Comparison of ENCODE assay signal across 8 cellular contexts in the genomic region with DNA sequence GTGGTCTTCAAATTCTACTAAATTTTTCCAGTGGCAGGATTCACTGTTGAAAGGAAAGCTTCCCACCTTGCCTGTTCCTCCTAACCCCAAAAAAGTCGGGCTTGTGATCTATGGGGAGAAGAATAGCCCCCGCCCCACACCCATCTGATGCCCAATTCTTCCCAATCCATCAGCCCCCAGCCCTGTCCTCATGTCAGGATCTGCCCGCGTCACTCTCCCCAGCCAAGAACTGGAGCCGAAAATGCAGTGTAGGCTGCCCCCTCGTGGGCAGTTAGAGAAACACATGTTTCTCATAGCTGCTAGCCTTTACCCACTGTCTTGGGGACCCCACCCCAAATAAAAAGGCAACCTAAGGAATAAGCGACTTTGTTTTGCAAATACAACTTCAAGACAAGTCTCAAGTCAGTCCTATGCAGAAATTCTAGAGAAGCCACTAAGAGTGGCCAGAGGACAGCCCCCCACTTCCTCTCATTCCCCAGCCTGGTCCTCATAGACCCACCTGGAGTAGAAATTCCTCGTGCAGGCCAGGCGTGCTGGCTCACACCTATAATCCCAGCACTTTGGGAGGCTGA. TPM values are rescaled to one million over a fixed set of nuclear protein-coding genes. Genes with fewer than 3 reads are reported as not detected.
DNase-seq lines count a peak whose midpoint lies in the region; ATAC-seq and TF ChIP-seq lines count a peak whose summit lies in the region.

No MANE protein-coding gene starts in this region.

- H3K79me2 ChIP-seq in DND-41 (ENCODE audit: insufficient read depth, low read length), result no peaks in the 10 kb centered on the region

- H3K36me3 ChIP-seq in DND-41 (ENCODE audit: insufficient read depth, low read length) (no peaks in the 10 kb centered on the region), HUES64 (ENCODE audit: insufficient read depth, low read length) (no peaks in the 10 kb centered on the region), adrenal gland (replicated peaks in 1 of 2) (no peaks in the 10 kb centered on the region), left ventricle myocardium inferior (no peaks in the 10 kb centered on the region), sigmoid colon (no peaks in the 10 kb centered on the region)

- peak overlapping the region; percentile 34; the same call in 1 of the 2 replicates for H3K4me2 ChIP-seq in DND-41 (ENCODE audit: insufficient read depth, low read length)

- H3K9me3 ChIP-seq in DND-41 (ENCODE audit: insufficient read depth, low read length, severe bottlenecking), result no peaks in the 10 kb centered on the region
- H3K9me3 ChIP-seq in HUES64 (ENCODE audit: insufficient read depth, low read depth, low read length), result no peaks in the 10 kb centered on the region
- no peaks in the 10 kb centered on the region for H3K9me3 ChIP-seq in adrenal gland (replicated peaks in 1 of 3)
- no peaks in the 10 kb centered on the region for H3K9me3 ChIP-seq in left ventricle myocardium inferior (replicated peaks)
- H3K9me3 ChIP-seq in sigmoid colon, result no peaks in the 10 kb centered on the region

- H2AFZ ChIP-seq in DND-41 (ENCODE audit: low read depth, low read length), result no peak overlapping the region

- H3K4me3 ChIP-seq in DND-41 (ENCODE audit: low read depth in 1 of 2, low read length in 2 of 2), result no peak overlapping the region
- peak overlapping the region; percentile 29 for H3K4me3 ChIP-seq in HUES64 (ENCODE audit: low read length)
- no peak overlapping the region for H3K4me3 ChIP-seq in adrenal gland
- no peak overlapping the region for H3K4me3 ChIP-seq in left ventricle myocardium inferior
- H3K4me3 ChIP-seq in sigmoid colon, result peak overlapping the region in 1 of 4 donors; percentile 5

- WGBS in HUES64, result 13% methylated on average over 9 of the region's 9 CpGs
- 0 to 7% (median 3%) methylated on average over 5 to 9 of the region's 9 CpGs for WGBS in adrenal gland, 4 donors
- 1 to 5% methylated on average over 9 of the region's 9 CpGs for WGBS in sigmoid colon, 2 donors

- peak; percentile 67 for DNase-seq in DND-41
- peak; percentile 74 for DNase-seq in SK-MEL-5 (ENCODE audit: low read depth, low spot score)
- DNase-seq in adrenal gland, result peak in 6 of 7 donors; percentile 52 to 80 (median 68)
- peak; percentile 50 for DNase-seq in left ventricle myocardium inferior
- DNase-seq in sigmoid colon, result no peak

- no peak overlapping the region for H3K27ac ChIP-seq in DND-41 (ENCODE audit: low read length)
- H3K27ac ChIP-seq in HUES64 (ENCODE audit: low read depth, low read length), result no peak overlapping the region
- no peak overlapping the region for H3K27ac ChIP-seq in adrenal gland
- H3K27ac ChIP-seq in left ventricle myocardium inferior (replicated peaks), result no peak overlapping the region
- no peak overlapping the region for H3K27ac ChIP-seq in sigmoid colon

- in situ Hi-C loops in SK-MEL-5 (cut with HindIII; ENCODE audit: low pct_unique_long_range_greater_than_20kb, low sequenced_read_pairs), result loop anchor here (25.0 kb wide), 1 partner anchor 193 kb away; the partner anchor contains the start of gene RPP25

- ATAC-seq in DND-41 (ENCODE audit: insufficient read depth, low read depth), result peak; percentile 65
- no peak for ATAC-seq in HG02763 (IDR thresholded peaks at IDR 0.05; ENCODE audit: unreplicated experiment)
- no peak for ATAC-seq in HG02840 (IDR thresholded peaks at IDR 0.05; ENCODE audit: low FRiP score, unreplicated experiment)

- H3K9ac ChIP-seq in DND-41 (ENCODE audit: low read depth, low read length) (no peak overlapping the region), HUES64 (ENCODE audit: low read depth, low read length) (no peak overlapping the region)

- no peaks in the 10 kb centered on the region for H3K27me3 ChIP-seq in DND-41 (ENCODE audit: insufficient read depth, low read length, poor library complexity)
- H3K27me3 ChIP-seq in HUES64 (ENCODE audit: insufficient read depth, low read length), result peaks cover 4% of the 10 kb centered on the region; the same call in 1 of the 2 replicates
- H3K27me3 ChIP-seq in adrenal gland, result no peaks in the 10 kb centered on the region
- peaks cover 7% of the 10 kb centered on the region for H3K27me3 ChIP-seq in left ventricle myocardium inferior (ENCODE audit: low read depth)
- peaks cover 0 to 16% (median 0%) of the 10 kb centered on the region in 3 donors for H3K27me3 ChIP-seq in sigmoid colon

- TF ChIP-seq CTCF in DND-41 (IDR thresholded peaks at IDR 0.05; ENCODE audit: borderline replicate concordance, extremely low read depth, low read length, poor library complexity, severe bottlenecking), result peak; percentile 83
- TF ChIP-seq CTCF in adrenal gland (IDR thresholded peaks at IDR 0.05), result peak; percentile 75 to 88 (median 84)
- peak; percentile 84 for TF ChIP-seq CTCF in left ventricle myocardium inferior (IDR thresholded peaks at IDR 0.05; ENCODE audit: borderline replicate concordance)
- peak; percentile 71 to 86 (median 86) for TF ChIP-seq CTCF in sigmoid colon (IDR thresholded peaks at IDR 0.05)

- H4K20me1 ChIP-seq in DND-41 (ENCODE audit: insufficient read depth, low read length), result no peaks in the 10 kb centered on the region

- intact Hi-C loops in adrenal gland (cut with DNase I), result loop anchor here (2.0 to 10.0 kb wide), 3 partner anchors 134 to 384 kb away; no protein-coding TSS in a partner anchor
- intact Hi-C loops in left ventricle myocardium inferior (cut with micrococcal nuclease), result loop anchor here (5.0 kb wide), 2 partner anchors 132 to 397 kb away; no protein-coding TSS in a partner anchor
- intact Hi-C loops in sigmoid colon (cut with DNase I), result loop anchor here (1.0 to 5.0 kb wide), 2 partner anchors 134 to 397 kb away; no protein-coding TSS in a partner anchor

- H3K4me1 ChIP-seq in DND-41 (ENCODE audit: insufficient read depth, low read length) (peaks cover 14% of the 10 kb centered on the region), HUES64 (ENCODE audit: insufficient read depth, low read length) (peaks cover 10% of the 10 kb centered on the region), adrenal gland (replicated peaks in 1 of 2) (no peaks in the 10 kb centered on the region), left ventricle myocardium inferior (peaks cover 16% of the 10 kb centered on the region), sigmoid colon (peaks cover 0 to 6% (median 3%) of the 10 kb centered on the region in 4 donors)

- TF ChIP-seq POLR2A in adrenal gland (IDR thresholded peaks at IDR 0.05), result no peak
- no peak for TF ChIP-seq POLR2A in sigmoid colon (IDR thresholded peaks at IDR 0.05)

- no peak for TF ChIP-seq EP300 in sigmoid colon (IDR thresholded peaks at IDR 0.05)

RNA-seq across cellular contexts. Expression of gene CSK, which starts 13.0 kb away (rescaled TPM):
- 33.2 TPM for polyA plus RNA-seq in HUES64 (2013, experiment 1 of 2)
- polyA plus RNA-seq in HUES64 (2013, experiment 2 of 2), result 37.8 TPM
- 20.7 and 21.5 TPM in 2 replicates for total RNA-seq in SK-MEL-5 (2014; rRNA removed; shearing (Covaris generic))
- 73.6 and 82.4 TPM in 2 replicates for polyA plus RNA-seq in SK-MEL-5 (2015; cell fraction: cytosol; rRNA removed)
- 83.8 and 120 TPM in 2 replicates for polyA plus RNA-seq in SK-MEL-5 (2015; cell fraction: nucleus; rRNA removed)
- total RNA-seq in adrenal gland, result 10 to 100 TPM; 13.8 to 59.4 (median 30.1) TPM
- polyA plus RNA-seq in adrenal gland, result 10 to 100 TPM; 20.5 to 46.4 (median 25.8) TPM
- total RNA-seq in left ventricle myocardium inferior, result 34.0 TPM
- total RNA-seq in sigmoid colon, result 10 to 100 TPM in 3 of 4 donors, 1 to 10 TPM in 1; 9.7 to 22.4 (median 14.2) TPM
- polyA plus RNA-seq in sigmoid colon, result 100 to 1,000 TPM in 1 of 3 donors, 10 to 100 TPM in 2; 40.8 to 125 (median 55.0) TPM

RNA-seq across cellular contexts. Expression of gene CYP1A2, which starts 20.2 kb away (rescaled TPM):
- polyA plus RNA-seq in HUES64 (2013, experiment 1 of 2), result not detected
- not detected for polyA plus RNA-seq in HUES64 (2013, experiment 2 of 2)
- total RNA-seq in SK-MEL-5 (2014; rRNA removed; shearing (Covaris generic)), result not detected in 2 replicates
- 0.08 TPM in 1 of 2 replicates, not detected in the other for polyA plus RNA-seq in SK-MEL-5 (2015; cell fraction: cytosol; rRNA removed)
- not detected in 2 replicates for polyA plus RNA-seq in SK-MEL-5 (2015; cell fraction: nucleus; rRNA removed)
- total RNA-seq in adrenal gland, result not detected
- polyA plus RNA-seq in adrenal gland, result not detected
- total RNA-seq in left ventricle myocardium inferior, result not detected
- not detected for total RNA-seq in sigmoid colon
- not detected for polyA plus RNA-seq in sigmoid colon

RNA-seq across cellular contexts. Expression of gene CYP1A1, which starts 43.5 kb away (rescaled TPM):
- polyA plus RNA-seq in HUES64 (2013, experiment 1 of 2), result 0.20 TPM
- 0.19 TPM for polyA plus RNA-seq in HUES64 (2013, experiment 2 of 2)
- total RNA-seq in SK-MEL-5 (2014; rRNA removed; shearing (Covaris generic)), result 2.7 and 5.7 TPM in 2 replicates
- polyA plus RNA-seq in SK-MEL-5 (2015; cell fraction: cytosol; rRNA removed), result 3.7 and 5.7 TPM in 2 replicates
- 6.4 and 9.8 TPM in 2 replicates for polyA plus RNA-seq in SK-MEL-5 (2015; cell fraction: nucleus; rRNA removed)
- total RNA-seq in adrenal gland, result under 1 TPM in 1 of 8 donors, not detected in 7; 0.96 TPM
- polyA plus RNA-seq in adrenal gland, result 1 to 10 TPM in 1 of 3 donors, not detected in 2; 2.2 TPM
- total RNA-seq in left ventricle myocardium inferior, result 0.41 TPM
- total RNA-seq in sigmoid colon, result 1 to 10 TPM in 1 of 4 donors, under 1 TPM in 2, not detected in 1; 0.36 to 4.7 (median 0.49) TPM
- under 1 TPM in 2 of 3 donors, not detected in 1; 0.09 to 0.92 TPM for polyA plus RNA-seq in sigmoid colon

RNA-seq across cellular contexts. Expression of gene LMAN1L, which starts 43.8 kb away (rescaled TPM):
- not detected for polyA plus RNA-seq in HUES64 (2013, experiment 1 of 2)
- not detected for polyA plus RNA-seq in HUES64 (2013, experiment 2 of 2)
- total RNA-seq in SK-MEL-5 (2014; rRNA removed; shearing (Covaris generic)), result not detected in 2 replicates
- not detected in 2 replicates for polyA plus RNA-seq in SK-MEL-5 (2015; cell fraction: cytosol; rRNA removed)
- polyA plus RNA-seq in SK-MEL-5 (2015; cell fraction: nucleus; rRNA removed), result 0.12 and 0.45 TPM in 2 replicates
- total RNA-seq in adrenal gland (10 to 100 TPM in 1 of 8 donors, 1 to 10 TPM in 6, not detected in 1; 1.6 to 11.2 (median 5.1) TPM), left ventricle myocardium inferior (8.1 TPM), sigmoid colon (1 to 10 TPM in 1 of 4 donors, not detected in 3; 1.8 TPM)
- polyA plus RNA-seq in adrenal gland (10 to 100 TPM in 1 of 3 donors, 1 to 10 TPM in 1, under 1 TPM in 1; 0.88 to 12.5 (median 7.3) TPM), sigmoid colon (under 1 TPM in 1 of 3 donors, not detected in 2; 0.64 TPM)

RNA-seq across cellular contexts. Expression of gene CPLX3, which starts 57.6 kb away (rescaled TPM):
- polyA plus RNA-seq in HUES64 (2013, experiment 1 of 2), result not detected
- 0.19 TPM for polyA plus RNA-seq in HUES64 (2013, experiment 2 of 2)
- total RNA-seq in SK-MEL-5 (2014; rRNA removed; shearing (Covaris generic)), result not detected in 2 replicates
- polyA plus RNA-seq in SK-MEL-5 (2015; cell fraction: cytosol; rRNA removed), result not detected in 2 replicates
- 0.69 and 0.92 TPM in 2 replicates for polyA plus RNA-seq in SK-MEL-5 (2015; cell fraction: nucleus; rRNA removed)
- 1 to 10 TPM in 2 of 8 donors, under 1 TPM in 4, not detected in 2; 0.51 to 3.6 (median 0.75) TPM for total RNA-seq in adrenal gland
- 10 to 100 TPM in 2 of 3 donors, 1 to 10 TPM in 1; 1.1 to 24.1 (median 24.0) TPM for polyA plus RNA-seq in adrenal gland
- 1.2 TPM for total RNA-seq in left ventricle myocardium inferior
- under 1 TPM in 1 of 4 donors, not detected in 3; 0.41 TPM for total RNA-seq in sigmoid colon
- under 1 TPM in 1 of 3 donors, not detected in 2; 0.28 TPM for polyA plus RNA-seq in sigmoid colon
